8 cellular contexts compared by ENCODE assay signal in the genomic region with DNA sequence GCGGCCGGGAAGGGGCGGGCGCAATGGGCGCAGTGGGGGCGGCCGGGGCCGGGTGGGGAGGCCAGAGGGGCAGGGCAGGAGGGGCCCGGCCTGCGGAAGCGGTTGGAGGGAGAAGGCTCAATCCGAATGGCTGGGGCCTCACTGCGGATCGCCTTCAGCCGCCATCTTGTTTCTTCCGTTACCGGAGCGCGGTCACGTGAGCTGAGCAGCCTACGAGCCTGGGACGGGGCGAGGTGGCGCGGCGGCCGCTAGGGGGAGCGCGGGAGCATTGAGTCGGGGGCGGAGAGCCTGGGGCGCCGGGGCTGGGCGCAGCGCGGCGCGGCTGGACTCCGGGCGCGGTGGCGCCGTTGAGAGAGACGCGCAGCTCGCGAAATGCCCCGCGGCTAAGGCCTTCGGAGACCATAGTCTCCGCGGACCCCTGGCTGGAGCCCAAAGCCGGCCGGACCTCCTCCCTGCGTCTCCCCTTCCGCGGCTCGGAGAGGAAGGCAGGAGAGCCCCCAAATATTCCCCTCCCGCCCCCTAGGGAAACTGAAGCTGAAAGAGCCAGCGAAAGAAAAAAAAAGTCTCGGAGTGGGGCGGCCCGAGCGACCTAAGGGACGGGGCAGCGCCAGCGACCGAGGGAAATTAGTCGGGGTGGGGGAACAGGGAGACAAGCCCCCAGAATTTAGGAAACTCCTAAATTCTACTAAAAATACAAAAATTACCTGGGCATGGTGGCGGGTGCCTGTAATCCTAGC. TPM values are rescaled to one million over a fixed set of nuclear protein-coding genes. Genes with fewer than 3 reads are reported as not detected.
DNase-seq lines count a peak whose midpoint lies in the region; TF ChIP-seq lines count a peak whose summit lies in the region.
"Not testable (repeated sequence)": the region's sequence is repeated elsewhere in the genome, so short reads cannot be mapped to it uniquely, and the experiment has no call there.

Gene LRRC37A3, minus strand, starts transcription at position 190 of the 737 bp plus-strand sequence. CDS start 22,221 bp downstream, outside the sequence.

- H3K4me3 ChIP-seq in HAP-1: peak within 1 kb of the TSS; percentile 51

- H3K27me3 Mint-ChIP-seq in nephron progenitor cell (ENCODE audit: low read depth, poor library complexity): peaks cover 12% of the 10 kb centered on the region
- not testable (repeated sequence) for H3K27me3 Mint-ChIP-seq in stimulated activated naive CD8-positive, alpha-beta T cell treated with anti-CD3 and anti-CD28 coated beads, Interleukin-15, Interleukin-2, amounts not matched to agents 100 ng/mL and 50 ng/mL, for 24 hours

- H3K27ac Mint-ChIP-seq in nephron progenitor cell: not testable (repeated sequence)
- peak within 1 kb of the TSS; percentile 85 for H3K27ac Mint-ChIP-seq in stimulated activated naive CD8-positive, alpha-beta T cell treated with anti-CD3 and anti-CD28 coated beads, Interleukin-15, Interleukin-2, amounts not matched to agents 100 ng/mL and 50 ng/mL, for 24 hours

- H3K36me3 Mint-ChIP-seq in nephron progenitor cell (ENCODE audit: low read depth); stimulated activated naive CD8-positive, alpha-beta T cell treated with anti-CD3 and anti-CD28 coated beads, Interleukin-15, Interleukin-2, amounts not matched to agents 100 ng/mL and 50 ng/mL, for 24 hours (ENCODE audit: low read depth): not testable (repeated sequence)

- TF ChIP-seq CTCF in nephron progenitor cell (IDR thresholded peaks at IDR 0.05): peak; percentile 93

- not testable (repeated sequence) for H3K9me3 Mint-ChIP-seq in nephron progenitor cell; stimulated activated naive CD8-positive, alpha-beta T cell treated with anti-CD3 and anti-CD28 coated beads, Interleukin-15, Interleukin-2, amounts not matched to agents 100 ng/mL and 50 ng/mL, for 24 hours

- H3K4me1 Mint-ChIP-seq in nephron progenitor cell: not testable (repeated sequence)
- peaks cover 25% of the 10 kb centered on the region for H3K4me1 Mint-ChIP-seq in stimulated activated naive CD8-positive, alpha-beta T cell treated with anti-CD3 and anti-CD28 coated beads, Interleukin-15, Interleukin-2, amounts not matched to agents 100 ng/mL and 50 ng/mL, for 24 hours (ENCODE audit: low read depth)

- not testable (repeated sequence) for H3K36me3 ChIP-seq in HAP-1 (replicated peaks)

- not testable (repeated sequence) for H3K9me3 ChIP-seq in HAP-1

- in situ Hi-C loops in HAP-1 (cut with MboI; ENCODE audit: low sequenced_read_pairs): not testable (repeated sequence)

- not testable (repeated sequence) for H3K4me1 ChIP-seq in HAP-1

- not testable (repeated sequence) for H3K27me3 ChIP-seq in HAP-1 (ENCODE audit: low read depth)

- peak within 1 kb of the TSS; percentile 83 for H3K4me3 Mint-ChIP-seq in nephron progenitor cell
- H3K4me3 Mint-ChIP-seq in stimulated activated naive CD8-positive, alpha-beta T cell treated with anti-CD3 and anti-CD28 coated beads, Interleukin-15, Interleukin-2, amounts not matched to agents 100 ng/mL and 50 ng/mL, for 24 hours: peak within 1 kb of the TSS; percentile 83

- peak; percentile 74 for TF ChIP-seq POLR2A in Raji (IDR thresholded peaks at IDR 0.05; ENCODE audit: insufficient read depth, low read depth, low read length)

- DNase-seq in GF-D8 (lab: John Stamatoyannopoulos, UW): peak; percentile 77
- DNase-seq in HAP-1 (ENCODE audit: low spot score in 2 of 2): peak; percentile 86 to 99
- DNase-seq in M059J (ENCODE audit: low read depth): peak; percentile 93
- DNase-seq in activated effector memory CD4-positive, alpha-beta T cell treated with Interleukin-2 at 50 U/mL for 16 hours: peak; percentile 98
- peak; percentile 85 for DNase-seq in fibroblast of the conjunctiva (ENCODE audit: low read depth)
- DNase-seq in nephron progenitor cell: peak; percentile 100

RNA-seq across cellular contexts. Expression of gene LRRC37A3, which starts in this region (rescaled TPM):
- total RNA-seq in M059J (2014; rRNA removed; shearing (Covaris generic)): 7.1 and 12.7 TPM in 2 replicates

Comparison
In these comparisons a context has a peak if more than half of its experiments do, and no peak if none do; other contexts are left out.
1. Peak in every context shown above with its lines: DNase-seq and H3K4me3 ChIP-seq.